Comparison of ENCODE assay signal across 1 cellular context in genomic region chr2:78411284-78411683, GRCh38.
TF ChIP-seq lines count a peak whose summit lies in the region.

No MANE protein-coding gene starts in this region.

TF ChIP-seq in SK-N-SH, 30 proteins besides CTCF, POLR2A, EP300 and RAD21 (continued from another document):
- TF ChIP-seq, protein P1, sequence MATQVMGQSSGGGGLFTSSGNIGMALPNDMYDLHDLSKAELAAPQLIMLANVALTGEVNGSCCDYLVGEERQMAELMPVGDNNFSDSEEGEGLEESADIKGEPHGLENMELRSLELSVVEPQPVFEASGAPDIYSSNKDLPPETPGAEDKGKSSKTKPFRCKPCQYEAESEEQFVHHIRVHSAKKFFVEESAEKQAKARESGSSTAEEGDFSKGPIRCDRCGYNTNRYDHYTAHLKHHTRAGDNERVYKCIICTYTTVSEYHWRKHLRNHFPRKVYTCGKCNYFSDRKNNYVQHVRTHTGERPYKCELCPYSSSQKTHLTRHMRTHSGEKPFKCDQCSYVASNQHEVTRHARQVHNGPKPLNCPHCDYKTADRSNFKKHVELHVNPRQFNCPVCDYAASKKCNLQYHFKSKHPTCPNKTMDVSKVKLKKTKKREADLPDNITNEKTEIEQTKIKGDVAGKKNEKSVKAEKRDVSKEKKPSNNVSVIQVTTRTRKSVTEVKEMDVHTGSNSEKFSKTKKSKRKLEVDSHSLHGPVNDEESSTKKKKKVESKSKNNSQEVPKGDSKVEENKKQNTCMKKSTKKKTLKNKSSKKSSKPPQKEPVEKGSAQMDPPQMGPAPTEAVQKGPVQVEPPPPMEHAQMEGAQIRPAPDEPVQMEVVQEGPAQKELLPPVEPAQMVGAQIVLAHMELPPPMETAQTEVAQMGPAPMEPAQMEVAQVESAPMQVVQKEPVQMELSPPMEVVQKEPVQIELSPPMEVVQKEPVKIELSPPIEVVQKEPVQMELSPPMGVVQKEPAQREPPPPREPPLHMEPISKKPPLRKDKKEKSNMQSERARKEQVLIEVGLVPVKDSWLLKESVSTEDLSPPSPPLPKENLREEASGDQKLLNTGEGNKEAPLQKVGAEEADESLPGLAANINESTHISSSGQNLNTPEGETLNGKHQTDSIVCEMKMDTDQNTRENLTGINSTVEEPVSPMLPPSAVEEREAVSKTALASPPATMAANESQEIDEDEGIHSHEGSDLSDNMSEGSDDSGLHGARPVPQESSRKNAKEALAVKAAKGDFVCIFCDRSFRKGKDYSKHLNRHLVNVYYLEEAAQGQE (IDR thresholded peaks at IDR 0.05; ENCODE audit: low read depth, low read length): no peak
- TF ChIP-seq MEF2A (IDR thresholded peaks at IDR 0.05; ENCODE audit: borderline replicate concordance, low read depth) (no peak), ELF1 (IDR thresholded peaks at IDR 0.05) (no peak), RFX5 (IDR thresholded peaks at IDR 0.05; ENCODE audit: low read length) (no peak), FOSL2 (IDR thresholded peaks at IDR 0.05; ENCODE audit: borderline replicate concordance, low read depth) (no peak), CHD2 (IDR thresholded peaks at IDR 0.05; ENCODE audit: low read length, partially characterized antibody) (no peak), ZBTB33 (IDR thresholded peaks at IDR 0.05; ENCODE audit: borderline replicate concordance, low read depth) (no peak), YY1 (IDR thresholded peaks at IDR 0.05; ENCODE audit: low read depth) (no peak), TEAD4 (IDR thresholded peaks at IDR 0.05; ENCODE audit: borderline replicate concordance, insufficient read depth) (no peak)
- TF ChIP-seq, protein P2, sequence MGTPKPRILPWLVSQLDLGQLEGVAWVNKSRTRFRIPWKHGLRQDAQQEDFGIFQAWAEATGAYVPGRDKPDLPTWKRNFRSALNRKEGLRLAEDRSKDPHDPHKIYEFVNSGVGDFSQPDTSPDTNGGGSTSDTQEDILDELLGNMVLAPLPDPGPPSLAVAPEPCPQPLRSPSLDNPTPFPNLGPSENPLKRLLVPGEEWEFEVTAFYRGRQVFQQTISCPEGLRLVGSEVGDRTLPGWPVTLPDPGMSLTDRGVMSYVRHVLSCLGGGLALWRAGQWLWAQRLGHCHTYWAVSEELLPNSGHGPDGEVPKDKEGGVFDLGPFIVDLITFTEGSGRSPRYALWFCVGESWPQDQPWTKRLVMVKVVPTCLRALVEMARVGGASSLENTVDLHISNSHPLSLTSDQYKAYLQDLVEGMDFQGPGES (IDR thresholded peaks at IDR 0.05; ENCODE audit: low read depth, low read length): no peak
